ENCODE assay signal across 1 cellular context in genomic region chr5:61263561-61264272, GRCh38.
TF ChIP-seq lines count a peak whose summit lies in the region.

No MANE protein-coding gene starts in this region.

TF ChIP-seq in GM23338, 12 proteins besides CTCF, POLR2A, EP300 and RAD21:
- TF ChIP-seq ZNF462 (CRISPR knock-in tag; IDR thresholded peaks at IDR 0.05): no peak
- no peak for TF ChIP-seq JUNB (IDR thresholded peaks at IDR 0.05; ENCODE audit: unreplicated experiment)
- no peak for TF ChIP-seq CREB1 (CRISPR knock-in tag; IDR thresholded peaks at IDR 0.05; ENCODE audit: low read depth)
- TF ChIP-seq POLR2AphosphoS5 (IDR thresholded peaks at IDR 0.05; ENCODE audit: low read depth): no peak
- TF ChIP-seq ZNF331 (CRISPR knock-in tag; IDR thresholded peaks at IDR 0.05; ENCODE audit: low read depth): no peak
